ENCODE assay signal across 1 cellular context in genomic region chr1:1181129-1181937, GRCh38.
TF ChIP-seq lines count a peak whose summit lies in the region.

No MANE protein-coding gene starts in this region.

TF ChIP-seq in K562, 482 proteins besides CTCF, POLR2A, EP300 and RAD21:
- peak; percentile 63 for TF ChIP-seq EGR1 (conservative IDR thresholded peaks at IDR 0.05)
- no peak for TF ChIP-seq SMARCB1 (IDR thresholded peaks at IDR 0.05; ENCODE audit: insufficient read length, low read depth)
- TF ChIP-seq, protein P1, sequence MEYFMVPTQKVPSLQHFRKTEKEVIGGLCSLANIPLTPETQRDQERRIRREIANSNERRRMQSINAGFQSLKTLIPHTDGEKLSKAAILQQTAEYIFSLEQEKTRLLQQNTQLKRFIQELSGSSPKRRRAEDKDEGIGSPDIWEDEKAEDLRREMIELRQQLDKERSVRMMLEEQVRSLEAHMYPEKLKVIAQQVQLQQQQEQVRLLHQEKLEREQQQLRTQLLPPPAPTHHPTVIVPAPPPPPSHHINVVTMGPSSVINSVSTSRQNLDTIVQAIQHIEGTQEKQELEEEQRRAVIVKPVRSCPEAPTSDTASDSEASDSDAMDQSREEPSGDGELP (CRISPR knock-in tag; IDR thresholded peaks at IDR 0.05; ENCODE audit: borderline replicate concordance): peak; percentile 40; the same call in 1 of the 2 replicates
